1 cellular context compared by ENCODE assay signal in genomic region chr16:23694707-23695373, GRCh38.
TF ChIP-seq lines count a peak whose summit lies in the region.

No MANE protein-coding gene starts in this region.

TF ChIP-seq in SK-N-SH, 30 proteins besides CTCF, POLR2A, EP300 and RAD21:
- TF ChIP-seq REST (IDR thresholded peaks at IDR 0.05; ENCODE audit: low read depth, low read length), result no peak
- TF ChIP-seq ELF1 (IDR thresholded peaks at IDR 0.05), result no peak
- TF ChIP-seq POLR2AphosphoS5 (IDR thresholded peaks at IDR 0.05; ENCODE audit: low read depth, low read length), result no peak
- no peak for TF ChIP-seq FOXJ3 (CRISPR knock-in tag; IDR thresholded peaks at IDR 0.05)
- no peak for TF ChIP-seq TAF1 (IDR thresholded peaks at IDR 0.05; ENCODE audit: borderline replicate concordance, low read depth, low read length)
- no peak for TF ChIP-seq RFX5 (IDR thresholded peaks at IDR 0.05; ENCODE audit: low read length)
- TF ChIP-seq MXI1 (IDR thresholded peaks at IDR 0.05; ENCODE audit: low read depth, low read length), result no peak
- no peak for TF ChIP-seq MAX (IDR thresholded peaks at IDR 0.05; ENCODE audit: low read depth)
- no peak for TF ChIP-seq USF2 (IDR thresholded peaks at IDR 0.05; ENCODE audit: borderline replicate concordance, low read depth, low read length)
- no peak for TF ChIP-seq SMC3 (IDR thresholded peaks at IDR 0.05; ENCODE audit: low read depth, low read length)
- TF ChIP-seq TCF12 (IDR thresholded peaks at IDR 0.05), result no peak
- TF ChIP-seq JUND (IDR thresholded peaks at IDR 0.05), result no peak
- no peak for TF ChIP-seq SIN3A (IDR thresholded peaks at IDR 0.05; ENCODE audit: borderline replicate concordance, low read depth, low read length)
- no peak for TF ChIP-seq NRF1 (IDR thresholded peaks at IDR 0.05; ENCODE audit: low read depth, low read length)
- TF ChIP-seq NFIC (IDR thresholded peaks at IDR 0.05; ENCODE audit: borderline replicate concordance), result no peak
- TF ChIP-seq PBX3 (IDR thresholded peaks at IDR 0.05), result no peak
- no peak for TF ChIP-seq GABPA (IDR thresholded peaks at IDR 0.05; ENCODE audit: low read depth)
